Comparison of ENCODE assay signal across 21 cellular contexts in the genomic region with DNA sequence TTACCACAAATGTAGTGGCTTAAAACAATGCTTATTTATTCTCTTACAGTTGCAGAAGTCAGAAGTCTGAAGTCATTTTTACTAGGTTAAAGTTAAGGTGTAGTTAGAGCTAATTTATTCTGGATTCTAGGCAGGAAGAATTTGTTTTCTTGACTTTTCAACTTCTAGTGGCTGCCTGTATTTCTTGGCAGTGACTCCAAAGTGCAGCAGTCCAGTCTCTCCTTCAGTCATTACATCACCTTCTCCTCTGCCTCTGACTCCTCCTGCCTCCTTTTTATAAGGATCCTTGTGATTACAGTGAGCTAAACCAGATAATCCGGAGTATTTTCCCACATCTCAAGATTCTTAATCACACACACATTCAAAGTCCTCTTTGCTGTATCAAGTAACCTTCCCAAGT.
DNase-seq lines count a peak whose midpoint lies in the region; ATAC-seq and TF ChIP-seq lines count a peak whose summit lies in the region.
"Had no signal": no experiment of that assay in that cellular context is flagged by ENCODE, and none has a peak within 500 bp of the region (broad histone marks: within the 10 kb centered on the region; RNA-seq: fewer than 3 reads in every experiment).

No MANE protein-coding gene starts in this region.

- in situ Hi-C loops in mammary epithelial cell (cut with MboI; ENCODE audit: low sequenced_read_pairs in 2 of 2) = loop anchor here (10.0 to 25.0 kb wide), 4 partner anchors 702 to 1477 kb away; no protein-coding TSS in a partner anchor
- in situ Hi-C loops in brain microvascular endothelial cell (cut with HindIII; ENCODE audit: low pct_ligation_motif_present, low sequenced_read_pairs) = no loop called here

- no peak overlapping the region for H2AFZ ChIP-seq in mammary epithelial cell (ENCODE audit: low read depth, low read length)

- H3K27ac ChIP-seq in mammary epithelial cell (ENCODE audit: insufficient read depth, low read depth, low read length) (no peak overlapping the region), brain microvascular endothelial cell (no peak overlapping the region), upper lobe of left lung (no peak overlapping the region)
- H3K27ac ChIP-seq: 22Rv1, C4-2B, SJSA1 had no signal

- no peak overlapping the region for H3K4me2 ChIP-seq in mammary epithelial cell (ENCODE audit: insufficient read depth, low read depth, low read length)

- H3K27me3 Mint-ChIP-seq in MCF 10A (ENCODE audit: insufficient read depth, unreplicated experiment) = no peaks in the 10 kb centered on the region
- H3K27me3 Mint-ChIP-seq in Caco-2 (ENCODE audit: insufficient read depth, unreplicated experiment) = peaks cover 3% of the 10 kb centered on the region

- no peaks in the 10 kb centered on the region for H3K9me3 ChIP-seq in mammary epithelial cell (replicated peaks; ENCODE audit: insufficient read depth, low read length)
- H3K9me3 ChIP-seq in upper lobe of left lung = no peaks in the 10 kb centered on the region
- no peaks in the 10 kb centered on the region for H3K9me3 ChIP-seq in Caco-2
- H3K9me3 ChIP-seq: SJSA1 had no signal

- H3K4me3 ChIP-seq in mammary epithelial cell (replicated peaks in 1 of 3; ENCODE audit: insufficient read depth in 1 of 3, low read depth in 2 of 3, low read length in 3 of 3) = no peak overlapping the region
- no peak overlapping the region for H3K4me3 ChIP-seq in brain microvascular endothelial cell (ENCODE audit: low read depth, low read length)
- no peak overlapping the region for H3K4me3 ChIP-seq in upper lobe of left lung
- H3K4me3 ChIP-seq in Caco-2 (ENCODE audit: low read depth, low read length) = no peak overlapping the region
- H3K4me3 ChIP-seq: K562, SJSA1 had no signal

- H3K4me1 Mint-ChIP-seq in MCF 10A (ENCODE audit: insufficient read depth, unreplicated experiment) (peaks cover 8% of the 10 kb centered on the region), Caco-2 (ENCODE audit: low read depth, unreplicated experiment) (no peaks in the 10 kb centered on the region)

- H3K36me3 ChIP-seq in mammary epithelial cell (ENCODE audit: insufficient read depth, low read length) = no peaks in the 10 kb centered on the region
- H3K36me3 ChIP-seq in brain microvascular endothelial cell (replicated peaks) = no peaks in the 10 kb centered on the region
- no peaks in the 10 kb centered on the region for H3K36me3 ChIP-seq in upper lobe of left lung
- no peaks in the 10 kb centered on the region for H3K36me3 ChIP-seq in Caco-2 (ENCODE audit: control insufficient read depth, insufficient read depth, low read length)
- H3K36me3 ChIP-seq: SJSA1 had no signal

- no peak for TF ChIP-seq EP300 in upper lobe of left lung (IDR thresholded peaks at IDR 0.05)

- DNase-seq in MCF 10A (ENCODE audit: unreplicated experiment) = peak; percentile 4
- no peak for DNase-seq in mammary epithelial cell
- DNase-seq in brain microvascular endothelial cell = peak; percentile 46
- peak; percentile 47 for DNase-seq in iris pigment epithelial cell (ENCODE audit: low read depth)
- DNase-seq in upper lobe of left lung = no peak
- DNase-seq in NCI-H1048 (lab: John Stamatoyannopoulos, UW) = no peak
- DNase-seq in Caco-2 = no peak
- DNase-seq: AML-193, GOT3, MV-4-11, NCI-H1436, NCI-H1930, NCI-H2171, NCI-H446 treated with DMSO at 0.1 percent for 48 hours, NCI-H69 had no signal

- H3K79me2 ChIP-seq in mammary epithelial cell (ENCODE audit: insufficient read depth, low read length) = no peaks in the 10 kb centered on the region

- no TSS peak for BruUV-seq in MCF 10A (replicated peaks; lab: Mats Ljungman, UMichigan)
- BruUV-seq in mammary epithelial cell (replicated peaks; lab: Mats Ljungman, UMichigan) = no TSS peak
- no TSS peak for BruUV-seq in Caco-2 (replicated peaks; lab: Mats Ljungman, UMichigan)

- H3K27me3 ChIP-seq in mammary epithelial cell (ENCODE audit: insufficient read depth, low read length) (no peaks in the 10 kb centered on the region), brain microvascular endothelial cell (replicated peaks) (no peaks in the 10 kb centered on the region), upper lobe of left lung (no peaks in the 10 kb centered on the region), Caco-2 (replicated peaks; ENCODE audit: control insufficient read depth, insufficient read depth, low read length) (no peaks in the 10 kb centered on the region)

- no peaks in the 10 kb centered on the region for H4K20me1 ChIP-seq in mammary epithelial cell (ENCODE audit: insufficient read depth, low read length)

- no peak overlapping the region for H3K9ac ChIP-seq in mammary epithelial cell (ENCODE audit: insufficient read depth, low read length)

- no peak for TF ChIP-seq POLR2A in upper lobe of left lung (IDR thresholded peaks at IDR 0.05)

- H3K27ac Mint-ChIP-seq in MCF 10A (ENCODE audit: low read depth, unreplicated experiment) (no peak overlapping the region), Caco-2 (ENCODE audit: unreplicated experiment) (no peak overlapping the region)

- TF ChIP-seq CTCF in MCF 10A (IDR thresholded peaks at IDR 0.05; ENCODE audit: unreplicated experiment) (no peak), mammary epithelial cell (conservative IDR thresholded peaks at IDR 0.05 in 1 of 2, IDR thresholded peaks at IDR 0.05 in 1 of 2; ENCODE audit: extremely low read depth in 1 of 2, insufficient read depth in 1 of 2, low read depth in 1 of 2, low read length in 2 of 2) (no peak), brain microvascular endothelial cell (IDR thresholded peaks at IDR 0.05; ENCODE audit: low read depth, low read length, missing control alignments) (no peak), upper lobe of left lung (IDR thresholded peaks at IDR 0.05) (no peak), Caco-2 (IDR thresholded peaks at IDR 0.05; ENCODE audit: insufficient read depth in 1 of 2, low read depth in 1 of 2, low read length in 1 of 2, severe bottlenecking in 1 of 2, unreplicated experiment in 1 of 2) (no peak)

- WGBS in mammary epithelial cell (ENCODE audit: low coverage, missing lambda C conversion rate) = 88% methylated on average over 1 of the region's 1 CpG
- 59 to 62% methylated on average over 1 of the region's 1 CpG for WGBS in upper lobe of left lung, 2 donors

- dilution Hi-C loops in mammary epithelial cell (cut with HindIII; ENCODE audit: low sequenced_read_pairs) = no loop called here

- intact Hi-C loops in MCF 10A (cut with micrococcal nuclease) (loop anchor here (10.0 kb wide), 1 partner anchor 1741 kb away; no protein-coding TSS in a partner anchor), mammary epithelial cell (cut with micrococcal nuclease) (loop anchor here (2.0 kb wide), 1 partner anchor 879 kb away; no protein-coding TSS in a partner anchor), Caco-2 (cut with micrococcal nuclease; ENCODE audit: unreplicated experiment) (no loop called here)

- no peak overlapping the region for H3K4me3 Mint-ChIP-seq in MCF 10A (ENCODE audit: unreplicated experiment)
- H3K4me3 Mint-ChIP-seq in Caco-2 (ENCODE audit: unreplicated experiment) = no peak overlapping the region

- H3K4me1 ChIP-seq in mammary epithelial cell (ENCODE audit: insufficient read depth, low read length) (no peaks in the 10 kb centered on the region), upper lobe of left lung (no peaks in the 10 kb centered on the region), Caco-2 (no peaks in the 10 kb centered on the region)
- H3K4me1 ChIP-seq: SJSA1 had no signal

- H3K9me3 Mint-ChIP-seq in MCF 10A (ENCODE audit: unreplicated experiment) (no peaks in the 10 kb centered on the region), Caco-2 (ENCODE audit: unreplicated experiment) (no peaks in the 10 kb centered on the region)

- CTCF ChIA-PET in MCF 10A (lab: Yijun Ruan, JAX) = interaction anchor here (0.6 to 1.6 kb wide), 5 partner anchors 669 to 852 kb away, joined by 3 to 9 read pairs (median 3); no protein-coding TSS in a partner anchor
- CTCF ChIA-PET in mammary epithelial cell (lab: Charles Lee; ENCODE audit: low non-redundant PET) = no interaction called here
- CTCF ChIA-PET in Caco-2 (lab: Charles Lee) = no interaction called here

- H3K36me3 Mint-ChIP-seq in MCF 10A (ENCODE audit: insufficient read depth, unreplicated experiment) = no peaks in the 10 kb centered on the region
- no peaks in the 10 kb centered on the region for H3K36me3 Mint-ChIP-seq in Caco-2 (ENCODE audit: insufficient read depth, unreplicated experiment)

- ATAC-seq in HG03135 (IDR thresholded peaks at IDR 0.05; ENCODE audit: unreplicated experiment) (no peak), upper lobe of left lung (ENCODE audit: low FRiP score in 2 of 2) (no peak)
- ATAC-seq: K562, Panc1 had no signal

- POLR2A ChIA-PET in MCF 10A (lab: Yijun Ruan, JAX) = interaction anchor here (0.6 kb wide), 1 partner anchor 20 kb away, joined by 3 read pairs; no protein-coding TSS in a partner anchor
- POLR2A ChIA-PET in Caco-2 (lab: Charles Lee) = no interaction called here

Comparison
In these comparisons a context has a peak if more than half of its experiments do, and no peak if none do; other contexts are left out.
1. DNase-seq: peak in MCF 10A (single experiment), brain microvascular endothelial cell (single experiment) and iris pigment epithelial cell (single experiment); none in mammary epithelial cell (single experiment), upper lobe of left lung (0 of 2), NCI-H1048 (single experiment) and Caco-2 (0 of 2).